In genomic region chr12:68765696-68766095, GRCh38 we compare ENCODE assay signal across 35 cellular contexts.
"Had no signal": no experiment of that assay in that cellular context is flagged by ENCODE, and none has a peak within 500 bp of the region (broad histone marks: within the 10 kb centered on the region; RNA-seq: fewer than 3 reads in every experiment).

No MANE protein-coding gene starts in this region.

- H3K4me3 ChIP-seq: MG63 had no signal

- DNase-seq: Karpas-422, Kasumi-1, MG63, MM.1S, MV-4-11, NCI-H1048, NCI-H1092, NCI-H1092 treated with DMSO at 0.1 percent for 48 hours, NCI-H1105, NCI-H1105 treated with DMSO at 0.1 percent for 48 hours, NCI-H1417, NCI-H1417 treated with DMSO at 0.1 percent for 48 hours, NCI-H1436, NCI-H1436 treated with DMSO at 0.1 percent for 48 hours, NCI-H146, NCI-H1694, NCI-H1694 treated with DMSO at 0.1 percent for 48 hours, NCI-H187, NCI-H187 treated with DMSO at 0.1 percent for 48 hours, NCI-H1930, NCI-H2029, NCI-H2029 treated with DMSO at 0.1 percent for 48 hours, NCI-H2081, NCI-H2081 treated with DMSO at 0.1 percent for 48 hours, NCI-H2107, NCI-H2171, NCI-H2171 treated with DMSO at 0.1 percent for 48 hours, NCI-H2227 treated with DMSO at 0.1 percent for 48 hours, NCI-H226, NCI-H345, NCI-H446, NCI-H446 treated with DMSO at 0.1 percent for 48 hours, NCI-H510A, NCI-H510A treated with DMSO at 0.1 percent for 48 hours, NCI-H524 had no signal

- H3K9me3 ChIP-seq: MG63 had no signal

- H3K27me3 ChIP-seq: MG63 had no signal

- H3K36me3 ChIP-seq: MG63 had no signal
